ENCODE assay signal across 1 cellular context in the genomic region with DNA sequence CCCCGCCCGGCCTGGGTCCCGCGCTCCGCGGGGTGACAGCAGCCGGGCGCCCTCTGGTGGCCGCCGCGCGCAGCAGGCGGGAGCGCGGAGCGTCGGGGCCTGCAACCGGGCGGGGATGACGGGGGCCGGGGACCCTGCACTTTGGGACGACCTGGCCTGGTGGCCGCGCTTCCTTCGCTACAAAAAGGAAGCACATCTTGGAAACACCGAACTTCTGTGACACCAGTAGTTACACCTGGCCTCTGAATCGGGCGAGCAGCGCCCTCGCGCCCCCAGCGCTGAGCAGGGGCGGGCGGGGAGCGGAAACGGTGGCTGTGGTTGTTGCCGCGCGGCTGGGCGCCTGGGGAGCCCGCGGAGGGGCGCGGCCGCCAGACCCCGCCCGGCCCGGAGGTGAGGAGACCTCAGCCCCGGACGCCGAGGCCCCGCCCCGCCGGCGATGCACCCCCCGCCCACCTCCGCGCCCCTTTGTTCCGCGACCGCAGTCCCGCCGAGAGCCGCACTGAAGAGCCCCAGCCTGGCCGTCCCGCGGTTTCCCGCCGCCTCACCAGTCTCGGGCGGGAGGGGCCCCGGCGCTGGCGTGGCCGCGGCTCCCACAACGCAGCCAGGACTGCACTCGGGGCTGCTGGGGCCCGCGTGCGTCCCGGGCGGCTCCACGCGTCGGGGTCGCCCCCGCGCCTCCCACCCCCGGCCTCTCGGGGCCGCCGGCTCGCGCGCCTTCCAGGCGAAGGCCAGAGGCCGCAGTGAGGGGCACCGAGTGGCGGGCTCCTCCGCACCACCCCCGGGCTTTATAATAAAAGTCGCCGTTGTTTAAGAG.
TF ChIP-seq lines count a peak whose summit lies in the region.

No MANE protein-coding gene starts in this region.

TF ChIP-seq in HEK293, 187 proteins besides CTCF, POLR2A, EP300 and RAD21 (continued from another document and continues in another):
- TF ChIP-seq, protein P1, sequence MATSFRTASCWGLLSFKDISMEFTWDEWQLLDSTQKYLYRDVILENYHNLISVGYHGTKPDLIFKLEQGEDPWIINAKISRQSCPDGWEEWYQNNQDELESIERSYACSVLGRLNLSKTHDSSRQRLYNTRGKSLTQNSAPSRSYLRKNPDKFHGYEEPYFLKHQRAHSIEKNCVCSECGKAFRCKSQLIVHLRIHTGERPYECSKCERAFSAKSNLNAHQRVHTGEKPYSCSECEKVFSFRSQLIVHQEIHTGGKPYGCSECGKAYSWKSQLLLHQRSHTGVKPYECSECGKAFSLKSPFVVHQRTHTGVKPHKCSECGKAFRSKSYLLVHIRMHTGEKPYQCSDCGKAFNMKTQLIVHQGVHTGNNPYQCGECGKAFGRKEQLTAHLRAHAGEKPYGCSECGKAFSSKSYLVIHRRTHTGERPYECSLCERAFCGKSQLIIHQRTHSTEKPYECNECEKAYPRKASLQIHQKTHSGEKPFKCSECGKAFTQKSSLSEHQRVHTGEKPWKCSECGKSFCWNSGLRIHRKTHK (tag by site-specific recombination; IDR thresholded peaks at IDR 0.05): no peak
- peak; percentile 97 for TF ChIP-seq ZEB2 (tag by site-specific recombination; IDR thresholded peaks at IDR 0.05)
- peak; percentile 26; the same call in 1 of the 2 replicates for TF ChIP-seq ZNF792 (tag by site-specific recombination; IDR thresholded peaks at IDR 0.05)
- TF ChIP-seq ZNF529 (tag by site-specific recombination; IDR thresholded peaks at IDR 0.05; ENCODE audit: insufficient replicate concordance): no peak
- peak; percentile 80; the same call in 1 of the 2 replicates for TF ChIP-seq KLF16 (tag by site-specific recombination; IDR thresholded peaks at IDR 0.05)
- TF ChIP-seq ZNF132 (tag by site-specific recombination; IDR thresholded peaks at IDR 0.05; ENCODE audit: borderline replicate concordance): no peak
- TF ChIP-seq, protein P2, sequence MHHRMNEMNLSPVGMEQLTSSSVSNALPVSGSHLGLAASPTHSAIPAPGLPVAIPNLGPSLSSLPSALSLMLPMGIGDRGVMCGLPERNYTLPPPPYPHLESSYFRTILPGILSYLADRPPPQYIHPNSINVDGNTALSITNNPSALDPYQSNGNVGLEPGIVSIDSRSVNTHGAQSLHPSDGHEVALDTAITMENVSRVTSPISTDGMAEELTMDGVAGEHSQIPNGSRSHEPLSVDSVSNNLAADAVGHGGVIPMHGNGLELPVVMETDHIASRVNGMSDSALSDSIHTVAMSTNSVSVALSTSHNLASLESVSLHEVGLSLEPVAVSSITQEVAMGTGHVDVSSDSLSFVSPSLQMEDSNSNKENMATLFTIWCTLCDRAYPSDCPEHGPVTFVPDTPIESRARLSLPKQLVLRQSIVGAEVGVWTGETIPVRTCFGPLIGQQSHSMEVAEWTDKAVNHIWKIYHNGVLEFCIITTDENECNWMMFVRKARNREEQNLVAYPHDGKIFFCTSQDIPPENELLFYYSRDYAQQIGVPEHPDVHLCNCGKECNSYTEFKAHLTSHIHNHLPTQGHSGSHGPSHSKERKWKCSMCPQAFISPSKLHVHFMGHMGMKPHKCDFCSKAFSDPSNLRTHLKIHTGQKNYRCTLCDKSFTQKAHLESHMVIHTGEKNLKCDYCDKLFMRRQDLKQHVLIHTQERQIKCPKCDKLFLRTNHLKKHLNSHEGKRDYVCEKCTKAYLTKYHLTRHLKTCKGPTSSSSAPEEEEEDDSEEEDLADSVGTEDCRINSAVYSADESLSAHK (tag by site-specific recombination; IDR thresholded peaks at IDR 0.05): no peak
- no peak for TF ChIP-seq ZNF248 (tag by site-specific recombination; IDR thresholded peaks at IDR 0.05)
- TF ChIP-seq, protein P3, sequence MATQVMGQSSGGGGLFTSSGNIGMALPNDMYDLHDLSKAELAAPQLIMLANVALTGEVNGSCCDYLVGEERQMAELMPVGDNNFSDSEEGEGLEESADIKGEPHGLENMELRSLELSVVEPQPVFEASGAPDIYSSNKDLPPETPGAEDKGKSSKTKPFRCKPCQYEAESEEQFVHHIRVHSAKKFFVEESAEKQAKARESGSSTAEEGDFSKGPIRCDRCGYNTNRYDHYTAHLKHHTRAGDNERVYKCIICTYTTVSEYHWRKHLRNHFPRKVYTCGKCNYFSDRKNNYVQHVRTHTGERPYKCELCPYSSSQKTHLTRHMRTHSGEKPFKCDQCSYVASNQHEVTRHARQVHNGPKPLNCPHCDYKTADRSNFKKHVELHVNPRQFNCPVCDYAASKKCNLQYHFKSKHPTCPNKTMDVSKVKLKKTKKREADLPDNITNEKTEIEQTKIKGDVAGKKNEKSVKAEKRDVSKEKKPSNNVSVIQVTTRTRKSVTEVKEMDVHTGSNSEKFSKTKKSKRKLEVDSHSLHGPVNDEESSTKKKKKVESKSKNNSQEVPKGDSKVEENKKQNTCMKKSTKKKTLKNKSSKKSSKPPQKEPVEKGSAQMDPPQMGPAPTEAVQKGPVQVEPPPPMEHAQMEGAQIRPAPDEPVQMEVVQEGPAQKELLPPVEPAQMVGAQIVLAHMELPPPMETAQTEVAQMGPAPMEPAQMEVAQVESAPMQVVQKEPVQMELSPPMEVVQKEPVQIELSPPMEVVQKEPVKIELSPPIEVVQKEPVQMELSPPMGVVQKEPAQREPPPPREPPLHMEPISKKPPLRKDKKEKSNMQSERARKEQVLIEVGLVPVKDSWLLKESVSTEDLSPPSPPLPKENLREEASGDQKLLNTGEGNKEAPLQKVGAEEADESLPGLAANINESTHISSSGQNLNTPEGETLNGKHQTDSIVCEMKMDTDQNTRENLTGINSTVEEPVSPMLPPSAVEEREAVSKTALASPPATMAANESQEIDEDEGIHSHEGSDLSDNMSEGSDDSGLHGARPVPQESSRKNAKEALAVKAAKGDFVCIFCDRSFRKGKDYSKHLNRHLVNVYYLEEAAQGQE (tag by site-specific recombination; IDR thresholded peaks at IDR 0.05): no peak
- TF ChIP-seq ZNF311 (tag by site-specific recombination; IDR thresholded peaks at IDR 0.05; ENCODE audit: borderline replicate concordance): no peak
- TF ChIP-seq ZNF785 (tag by site-specific recombination; IDR thresholded peaks at IDR 0.05): no peak
- TF ChIP-seq ZNF830 (tag by site-specific recombination; IDR thresholded peaks at IDR 0.05; ENCODE audit: low read depth): no peak
- peak; percentile 88 for TF ChIP-seq BCL11B (tag by site-specific recombination; IDR thresholded peaks at IDR 0.05; ENCODE audit: low read depth)
- TF ChIP-seq ZNF623 (tag by site-specific recombination; IDR thresholded peaks at IDR 0.05): no peak
- TF ChIP-seq BCL11A (tag by site-specific recombination; IDR thresholded peaks at IDR 0.05; ENCODE audit: low read depth): peak; percentile 90; the same call in 1 of the 2 replicates
- TF ChIP-seq ZNF585B (tag by site-specific recombination; IDR thresholded peaks at IDR 0.05): 0 out of 2 replicates have a peak, but pooled peaks have one; percentile 2
- TF ChIP-seq ZFHX2 (tag by site-specific recombination; conservative IDR thresholded peaks at IDR 0.05): no peak
- no peak for TF ChIP-seq FEZF1 (tag by site-specific recombination; IDR thresholded peaks at IDR 0.05)
- TF ChIP-seq ZNF654 (tag by site-specific recombination; IDR thresholded peaks at IDR 0.05; ENCODE audit: low read depth): no peak
- TF ChIP-seq ZFP41 (tag by site-specific recombination; IDR thresholded peaks at IDR 0.05; ENCODE audit: borderline replicate concordance): no peak
- TF ChIP-seq MEIS1 (CRISPR knock-in tag; IDR thresholded peaks at IDR 0.05; ENCODE audit: borderline replicate concordance): peak; percentile 44; the same call in 1 of the 2 replicates
- peak; percentile 99 for TF ChIP-seq KLF8 (tag by site-specific recombination; IDR thresholded peaks at IDR 0.05)
- no peak; the same call in none of the 2 replicates for TF ChIP-seq ZNF184 (tag by site-specific recombination; IDR thresholded peaks at IDR 0.05)
- TF ChIP-seq ZNF423 (tag by site-specific recombination; IDR thresholded peaks at IDR 0.05): peak; percentile 64; the same call in 1 of the 2 replicates
- no peak for TF ChIP-seq SCRT2 (tag by site-specific recombination; IDR thresholded peaks at IDR 0.05)
- TF ChIP-seq SP3 (tag by site-specific recombination; IDR thresholded peaks at IDR 0.05): peak; percentile 54; the same call in 1 of the 2 replicates
- no peak for TF ChIP-seq ZNF302 (tag by site-specific recombination; IDR thresholded peaks at IDR 0.05; ENCODE audit: low read depth)
- peak; percentile 84 for TF ChIP-seq SP7 (tag by site-specific recombination; IDR thresholded peaks at IDR 0.05)
- TF ChIP-seq ZNF473 (tag by site-specific recombination; IDR thresholded peaks at IDR 0.05): no peak
- TF ChIP-seq, protein P4, sequence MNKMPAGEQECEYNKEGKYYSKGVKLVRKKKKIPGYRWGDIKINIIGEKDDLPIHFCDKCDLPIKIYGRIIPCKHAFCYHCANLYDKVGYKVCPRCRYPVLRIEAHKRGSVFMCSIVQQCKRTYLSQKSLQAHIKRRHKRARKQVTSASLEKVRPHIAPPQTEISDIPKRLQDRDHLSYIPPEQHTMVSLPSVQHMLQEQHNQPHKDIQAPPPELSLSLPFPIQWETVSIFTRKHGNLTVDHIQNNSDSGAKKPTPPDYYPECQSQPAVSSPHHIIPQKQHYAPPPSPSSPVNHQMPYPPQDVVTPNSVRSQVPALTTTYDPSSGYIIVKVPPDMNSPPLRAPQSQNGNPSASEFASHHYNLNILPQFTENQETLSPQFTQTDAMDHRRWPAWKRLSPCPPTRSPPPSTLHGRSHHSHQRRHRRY (tag by site-specific recombination; IDR thresholded peaks at IDR 0.05): no peak
- peak; percentile 63 for TF ChIP-seq ZNF629 (tag by site-specific recombination; IDR thresholded peaks at IDR 0.05)
- TF ChIP-seq ZNF777 (tag by site-specific recombination; IDR thresholded peaks at IDR 0.05; ENCODE audit: borderline replicate concordance): no peak
- no peak for TF ChIP-seq ZNF664 (tag by site-specific recombination; IDR thresholded peaks at IDR 0.05)
- no peak for TF ChIP-seq ZNF114 (tag by site-specific recombination; IDR thresholded peaks at IDR 0.05)
- TF ChIP-seq, protein P5, sequence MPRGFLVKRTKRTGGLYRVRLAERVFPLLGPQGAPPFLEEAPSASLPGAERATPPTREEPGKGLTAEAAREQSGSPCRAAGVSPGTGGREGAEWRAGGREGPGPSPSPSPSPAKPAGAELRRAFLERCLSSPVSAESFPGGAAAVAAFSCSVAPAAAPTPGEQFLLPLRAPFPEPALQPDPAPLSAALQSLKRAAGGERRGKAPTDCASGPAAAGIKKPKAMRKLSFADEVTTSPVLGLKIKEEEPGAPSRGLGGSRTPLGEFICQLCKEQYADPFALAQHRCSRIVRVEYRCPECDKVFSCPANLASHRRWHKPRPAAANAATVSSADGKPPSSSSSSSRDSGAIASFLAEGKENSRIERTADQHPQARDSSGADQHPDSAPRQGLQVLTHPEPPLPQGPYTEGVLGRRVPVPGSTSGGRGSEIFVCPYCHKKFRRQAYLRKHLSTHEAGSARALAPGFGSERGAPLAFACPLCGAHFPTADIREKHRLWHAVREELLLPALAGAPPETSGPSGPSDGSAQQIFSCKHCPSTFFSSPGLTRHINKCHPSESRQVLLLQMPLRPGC (tag by site-specific recombination; IDR thresholded peaks at IDR 0.05): no peak; the same call in 1 of the 2 replicates
- no peak for TF ChIP-seq ZNF202 (tag by site-specific recombination; IDR thresholded peaks at IDR 0.05; ENCODE audit: borderline replicate concordance)
- TF ChIP-seq, protein P6, sequence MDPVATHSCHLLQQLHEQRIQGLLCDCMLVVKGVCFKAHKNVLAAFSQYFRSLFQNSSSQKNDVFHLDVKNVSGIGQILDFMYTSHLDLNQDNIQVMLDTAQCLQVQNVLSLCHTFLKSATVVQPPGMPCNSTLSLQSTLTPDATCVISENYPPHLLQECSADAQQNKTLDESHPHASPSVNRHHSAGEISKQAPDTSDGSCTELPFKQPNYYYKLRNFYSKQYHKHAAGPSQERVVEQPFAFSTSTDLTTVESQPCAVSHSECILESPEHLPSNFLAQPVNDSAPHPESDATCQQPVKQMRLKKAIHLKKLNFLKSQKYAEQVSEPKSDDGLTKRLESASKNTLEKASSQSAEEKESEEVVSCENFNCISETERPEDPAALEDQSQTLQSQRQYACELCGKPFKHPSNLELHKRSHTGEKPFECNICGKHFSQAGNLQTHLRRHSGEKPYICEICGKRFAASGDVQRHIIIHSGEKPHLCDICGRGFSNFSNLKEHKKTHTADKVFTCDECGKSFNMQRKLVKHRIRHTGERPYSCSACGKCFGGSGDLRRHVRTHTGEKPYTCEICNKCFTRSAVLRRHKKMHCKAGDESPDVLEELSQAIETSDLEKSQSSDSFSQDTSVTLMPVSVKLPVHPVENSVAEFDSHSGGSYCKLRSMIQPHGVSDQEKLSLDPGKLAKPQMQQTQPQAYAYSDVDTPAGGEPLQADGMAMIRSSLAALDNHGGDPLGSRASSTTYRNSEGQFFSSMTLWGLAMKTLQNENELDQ (tag by site-specific recombination; IDR thresholded peaks at IDR 0.05; ENCODE audit: low read depth): no peak
- peak; percentile 82; the same call in 1 of the 2 replicates for TF ChIP-seq ZNF2 (tag by site-specific recombination; IDR thresholded peaks at IDR 0.05)
- TF ChIP-seq, protein P7, sequence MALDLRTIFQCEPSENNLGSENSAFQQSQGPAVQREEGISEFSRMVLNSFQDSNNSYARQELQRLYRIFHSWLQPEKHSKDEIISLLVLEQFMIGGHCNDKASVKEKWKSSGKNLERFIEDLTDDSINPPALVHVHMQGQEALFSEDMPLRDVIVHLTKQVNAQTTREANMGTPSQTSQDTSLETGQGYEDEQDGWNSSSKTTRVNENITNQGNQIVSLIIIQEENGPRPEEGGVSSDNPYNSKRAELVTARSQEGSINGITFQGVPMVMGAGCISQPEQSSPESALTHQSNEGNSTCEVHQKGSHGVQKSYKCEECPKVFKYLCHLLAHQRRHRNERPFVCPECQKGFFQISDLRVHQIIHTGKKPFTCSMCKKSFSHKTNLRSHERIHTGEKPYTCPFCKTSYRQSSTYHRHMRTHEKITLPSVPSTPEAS (tag by site-specific recombination; IDR thresholded peaks at IDR 0.05): no peak
- TF ChIP-seq KLF7 (tag by site-specific recombination; IDR thresholded peaks at IDR 0.05; ENCODE audit: borderline replicate concordance): peak; percentile 92; the same call in 1 of the 2 replicates
- TF ChIP-seq ZNF837 (tag by site-specific recombination; IDR thresholded peaks at IDR 0.05): 0 out of 2 replicates have a peak, but pooled peaks have one; percentile 54
- TF ChIP-seq ZNF146 (tag by site-specific recombination; IDR thresholded peaks at IDR 0.05): no peak
